23 cellular contexts compared by ENCODE assay signal in genomic region chr9:124666642-124667041, GRCh38.
"Had no signal": no experiment of that assay in that cellular context is flagged by ENCODE, and none has a peak within 500 bp of the region (broad histone marks: within the 10 kb centered on the region; RNA-seq: fewer than 3 reads in every experiment).

No MANE protein-coding gene starts in this region.

- DNase-seq: activated CD4-positive, alpha-beta T cell treated with anti-CD3 and anti-CD28 coated beads for 48 hours; activated CD4-positive, alpha-beta T cell treated with anti-CD3 and anti-CD28 coated beads, Interleukin-2, amount 50 U/mL, for 4 hours; activated CD8-positive, alpha-beta memory T cell treated with anti-CD3 and anti-CD28 coated beads, Interleukin-2, amount 50 U/mL, for 48 hours; activated CD8-positive, alpha-beta T cell treated with anti-CD3 and anti-CD28 coated beads, Interleukin-2, amount 10 ng/mL, durations not matched to agents 7 days and 5 days; activated naive CD4-positive, alpha-beta T cell treated with anti-CD3 and anti-CD28 coated beads, Interleukin-2, amount 50 U/mL, for 16 hours; activated naive CD8-positive, alpha-beta T cell treated with anti-CD3 and anti-CD28 coated beads, Interleukin-2, amount 10 ng/mL, durations not matched to agents 7 days and 5 days; activated T-cell treated with anti-CD3 and anti-CD28 coated beads, Interleukin-2, amount 50 U/mL, for 1 hour; adrenal gland; anterior cingulate cortex; Karpas-422; NCI-H1105; NCI-H1436; NCI-H187; NCI-H2081; NCI-H510A treated with DMSO at 0.1 percent for 48 hours; NCI-H69; NK-92 treated with Interleukin-12 subunit alpha and Interleukin-12 subunit beta, amount 100 ng/mL, for 24 hours; OCI-M1; Peyer's patch; SHP77 treated with DMSO at 0.1 percent for 48 hours had no signal

- H3K9me3 ChIP-seq: adrenal gland, Peyer's patch had no signal

- H3K36me3 ChIP-seq: adrenal gland, Peyer's patch had no signal

- H3K4me1 ChIP-seq: adrenal gland, Peyer's patch had no signal

- H3K4me1 Mint-ChIP-seq: activated naive CD8-positive, alpha-beta T cell treated with anti-CD3 and anti-CD28 coated beads, Interleukin-2, amount 10 ng/mL, durations not matched to agents 7 days and 5 days had no signal

- H3K4me3 Mint-ChIP-seq: activated CD8-positive, alpha-beta T cell treated with anti-CD3 and anti-CD28 coated beads, Interleukin-2, amount 10 ng/mL, durations not matched to agents 7 days and 5 days; activated naive CD8-positive, alpha-beta T cell treated with anti-CD3 and anti-CD28 coated beads, Interleukin-2, amount 10 ng/mL, durations not matched to agents 7 days and 5 days; T-helper 1 cell treated with Interleukin-12 subunit alpha and Interleukin-12 subunit beta and Interleukin-4 antibody, amounts not matched to agents 30 μg/mL and 1 μg/mL, for 36 hours had no signal

- H3K27ac Mint-ChIP-seq: activated CD8-positive, alpha-beta T cell treated with anti-CD3 and anti-CD28 coated beads, Interleukin-2, amount 10 ng/mL, durations not matched to agents 7 days and 5 days; activated naive CD8-positive, alpha-beta T cell treated with anti-CD3 and anti-CD28 coated beads, Interleukin-2, amount 10 ng/mL, durations not matched to agents 7 days and 5 days; T-helper 1 cell treated with Interleukin-12 subunit alpha and Interleukin-12 subunit beta and Interleukin-4 antibody, amounts not matched to agents 30 μg/mL and 1 μg/mL, for 36 hours had no signal

- ATAC-seq: activated CD4-positive, CD25-positive, alpha-beta regulatory T cell treated with anti-CD3 and anti-CD28 coated beads, Interleukin-2, amount 50 U/mL, for 24 hours; activated CD8-positive, alpha-beta T cell treated with anti-CD3 and anti-CD28 coated beads, Interleukin-2, amount 10 ng/mL, durations not matched to agents 7 days and 5 days had no signal

- H3K4me3 ChIP-seq: adrenal gland, Peyer's patch had no signal

- H3K27ac ChIP-seq: adrenal gland, RWPE1 had no signal

- H3K27me3 ChIP-seq: adrenal gland, Peyer's patch had no signal

- H3K9me3 Mint-ChIP-seq: activated naive CD8-positive, alpha-beta T cell treated with anti-CD3 and anti-CD28 coated beads, Interleukin-2, amount 10 ng/mL, durations not matched to agents 7 days and 5 days; T-helper 1 cell treated with Interleukin-12 subunit alpha and Interleukin-12 subunit beta and Interleukin-4 antibody, amounts not matched to agents 30 μg/mL and 1 μg/mL, for 36 hours had no signal
